Comparison of ENCODE assay signal across 29 cellular contexts in the genomic region with DNA sequence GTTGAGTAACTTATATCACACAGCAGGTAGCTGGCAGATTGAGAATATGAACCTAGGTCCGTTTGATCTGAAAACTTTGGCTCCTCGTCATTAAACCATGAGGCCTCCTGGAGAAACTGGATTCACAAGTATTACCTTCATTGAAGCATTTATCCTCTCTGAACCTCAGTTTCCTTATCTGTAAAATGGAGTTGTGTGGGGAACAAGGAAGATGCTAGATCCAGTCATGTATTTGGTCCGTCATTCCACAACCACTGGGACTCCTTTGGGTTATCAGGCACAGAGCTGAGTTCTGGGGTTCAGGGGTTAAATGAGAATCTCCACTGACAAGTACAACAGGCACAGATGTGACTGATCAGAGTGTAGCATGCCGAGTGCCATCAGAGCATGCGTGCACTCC.
"Had no signal": no experiment of that assay in that cellular context is flagged by ENCODE, and none has a peak within 500 bp of the region (broad histone marks: within the 10 kb centered on the region; RNA-seq: fewer than 3 reads in every experiment).

No MANE protein-coding gene starts in this region.

- H3K9me3 ChIP-seq: adrenal gland, body of pancreas, colonic mucosa, gastroesophageal sphincter, lower lobe of right lung, upper lobe of right lung had no signal

- H3K9ac ChIP-seq: neural progenitor cell had no signal

- FAIRE-seq: endometrium, kidney had no signal

- H3K4me2 ChIP-seq: neural progenitor cell had no signal

- H3K4me3 ChIP-seq: adrenal gland, body of pancreas, cardiac muscle cell, colonic mucosa, gastroesophageal sphincter, lower lobe of right lung, neural progenitor cell, upper lobe of right lung had no signal

- H3K36me3 ChIP-seq: adrenal gland, cardiac muscle cell, colonic mucosa, gastroesophageal sphincter, lower lobe of right lung, neural progenitor cell, upper lobe of right lung had no signal

- H3K4me1 ChIP-seq: body of pancreas, colonic mucosa had no signal

- H2AFZ ChIP-seq: neural progenitor cell had no signal

- H3K27me3 ChIP-seq: adrenal gland, body of pancreas, cardiac muscle cell, colonic mucosa, gastroesophageal sphincter, neural progenitor cell, upper lobe of right lung had no signal

- H3K27ac ChIP-seq: body of pancreas, cardiac muscle cell, colonic mucosa, neural progenitor cell, upper lobe of right lung had no signal

- DNase-seq: activated B cell treated with CpG ODN at 0.5 μM for 24 hours; activated CD4-positive, alpha-beta T cell treated with anti-CD3 and anti-CD28 coated beads for 36 hours; activated CD4-positive, alpha-beta T cell treated with anti-CD3 and anti-CD28 coated beads, Interleukin-2, amount 50 U/mL, for 48 hours; activated CD8-positive, alpha-beta memory T cell treated with anti-CD3 and anti-CD28 coated beads for 24 hours; activated effector memory CD4-positive, alpha-beta T cell treated with Interleukin-2 at 50 U/mL for 16 hours; activated naive CD4-positive, alpha-beta T cell treated with Interleukin-2 at 50 U/mL for 16 hours; aorta; cerebellar nuclear complex; colonic mucosa; effector CD8-positive, alpha-beta T cell; hippocampal formation; lower lobe of right lung; natural killer cell; occipital lobe; right cardiac atrium; stimulated activated CD4-positive, alpha-beta T cell treated with anti-CD3 and anti-CD28 coated beads, Interleukin-2, amount 100 ng/mL, for 48 hours; stimulated activated naive CD8-positive, alpha-beta T cell treated with anti-CD3 and anti-CD28 coated beads, Interleukin-15, Interleukin-2, amounts not matched to agents 100 U/mL and 50 U/mL, for 24 hours; substantia nigra; SW 1271; T-helper 17 cell; T1000; upper lobe of right lung had no signal

- ATAC-seq: activated CD4-positive, alpha-beta T cell treated with anti-CD3 and anti-CD28 coated beads for 36 hours; body of pancreas; natural killer cell; stimulated activated naive CD8-positive, alpha-beta T cell treated with anti-CD3 and anti-CD28 coated beads, Interleukin-15, Interleukin-2, amounts not matched to agents 100 U/mL and 50 U/mL, for 24 hours; T-helper 17 cell; upper lobe of right lung had no signal
